27 cellular contexts compared by ENCODE assay signal in genomic region chr20:22232923-22233322, GRCh38.
"Had no signal": no experiment of that assay in that cellular context is flagged by ENCODE, and none has a peak within 500 bp of the region (broad histone marks: within the 10 kb centered on the region; RNA-seq: fewer than 3 reads in every experiment).

No MANE protein-coding gene starts in this region.

- H3K4me3 ChIP-seq: breast epithelium, heart left ventricle, pancreas, prostate gland, skin epidermis, thoracic aorta, uterus had no signal

- DNase-seq: activated CD4-positive, alpha-beta memory T cell treated with anti-CD3 and anti-CD28 coated beads, Interleukin-2, amount 10 ng/mL, durations not matched to agents 7 days and 5 days; activated CD4-positive, alpha-beta T cell treated with anti-CD3 and anti-CD28 coated beads for 1 hour; activated CD4-positive, alpha-beta T cell treated with anti-CD3 and anti-CD28 coated beads, Interleukin-2, amount 10 ng/mL, durations not matched to agents 7 days and 5 days; activated naive CD8-positive, alpha-beta T cell treated with anti-CD3 and anti-CD28 coated beads, Interleukin-2, amount 50 U/mL, for 24 hours; activated T-cell treated with anti-CD3 and anti-CD28 coated beads, Interleukin-2, amount 50 U/mL, for 4 hours; central memory CD4-positive, alpha-beta T cell; foreskin keratinocyte; heart left ventricle; hypothalamus; naive B cell; nucleus accumbens; pancreas; retina; stimulated activated CD4-positive, alpha-beta T cell treated with anti-CD3 and anti-CD28 coated beads, Interleukin-4, amount 100 ng/mL, for 24 hours; T-helper 9 cell; trophoblast cell; uterus had no signal

- ATAC-seq: activated naive CD8-positive, alpha-beta T cell treated with anti-CD3 and anti-CD28 coated beads, Interleukin-2, amount 50 U/mL, for 24 hours; activated T-cell treated with anti-CD3 and anti-CD28 coated beads, Interleukin-2, amount 50 U/mL, for 4 hours; foreskin keratinocyte; heart left ventricle; pancreas; sciatic nerve; stimulated activated effector memory CD8-positive, alpha-beta T cell treated with anti-CD3 and anti-CD28 coated beads, Interleukin-12 subunit alpha, Interleukin-12 subunit beta, amount 100 ng/mL, for 72 hours had no signal

- H3K27ac ChIP-seq: breast epithelium, foreskin keratinocyte, heart left ventricle, pancreas, prostate gland, skin epidermis, thoracic aorta, uterus had no signal

- H3K27me3 Mint-ChIP-seq: activated CD4-positive, alpha-beta memory T cell treated with anti-CD3 and anti-CD28 coated beads, Interleukin-2, amount 10 ng/mL, durations not matched to agents 7 days and 5 days; activated CD4-positive, alpha-beta T cell treated with anti-CD3 and anti-CD28 coated beads, Interleukin-2, amount 10 ng/mL, durations not matched to agents 7 days and 5 days; activated naive CD4-positive, alpha-beta T cell treated with anti-CD3 and anti-CD28 coated beads, Interleukin-2, amount 50 U/mL, for 24 hours; activated naive CD8-positive, alpha-beta T cell treated with anti-CD3 and anti-CD28 coated beads, Interleukin-2, amount 50 U/mL, for 24 hours; stimulated activated naive CD8-positive, alpha-beta T cell treated with anti-CD3 and anti-CD28 coated beads, Interleukin-15, Interleukin-2, amounts not matched to agents 100 ng/mL and 50 ng/mL, for 24 hours had no signal

- H3K4me1 Mint-ChIP-seq: activated CD4-positive, alpha-beta memory T cell treated with anti-CD3 and anti-CD28 coated beads, Interleukin-2, amount 10 ng/mL, durations not matched to agents 7 days and 5 days; activated CD4-positive, alpha-beta T cell treated with anti-CD3 and anti-CD28 coated beads, Interleukin-2, amount 10 ng/mL, durations not matched to agents 7 days and 5 days; activated naive CD4-positive, alpha-beta T cell treated with anti-CD3 and anti-CD28 coated beads, Interleukin-2, amount 50 U/mL, for 24 hours; activated naive CD8-positive, alpha-beta T cell treated with anti-CD3 and anti-CD28 coated beads, Interleukin-2, amount 50 U/mL, for 24 hours; mesothelial cell of epicardium; naive B cell; stimulated activated effector memory CD8-positive, alpha-beta T cell treated with anti-CD3 and anti-CD28 coated beads, Interleukin-12 subunit alpha, Interleukin-12 subunit beta, amount 100 ng/mL, for 72 hours had no signal

- H3K9me3 ChIP-seq: breast epithelium, heart left ventricle, pancreas, prostate gland, thoracic aorta, uterus had no signal

- H3K4me1 ChIP-seq: breast epithelium, foreskin keratinocyte, heart left ventricle, pancreas, prostate gland, uterus had no signal

- H3K4me3 Mint-ChIP-seq: activated CD4-positive, alpha-beta memory T cell treated with anti-CD3 and anti-CD28 coated beads, Interleukin-2, amount 10 ng/mL, durations not matched to agents 7 days and 5 days; activated CD4-positive, alpha-beta T cell treated with anti-CD3 and anti-CD28 coated beads, Interleukin-2, amount 10 ng/mL, durations not matched to agents 7 days and 5 days; activated naive CD4-positive, alpha-beta T cell treated with anti-CD3 and anti-CD28 coated beads, Interleukin-2, amount 50 U/mL, for 24 hours; activated naive CD8-positive, alpha-beta T cell treated with anti-CD3 and anti-CD28 coated beads, Interleukin-2, amount 50 U/mL, for 24 hours; activated T-cell treated with anti-CD3 and anti-CD28 coated beads, Interleukin-2, amount 50 U/mL, for 4 hours; mesothelial cell of epicardium; stimulated activated effector memory CD8-positive, alpha-beta T cell treated with anti-CD3 and anti-CD28 coated beads, Interleukin-12 subunit alpha, Interleukin-12 subunit beta, amount 100 ng/mL, for 72 hours; stimulated activated naive CD8-positive, alpha-beta T cell treated with anti-CD3 and anti-CD28 coated beads, Interleukin-15, Interleukin-2, amounts not matched to agents 100 ng/mL and 50 ng/mL, for 24 hours had no signal

- H3K36me3 ChIP-seq: breast epithelium, heart left ventricle, pancreas, prostate gland, thoracic aorta, uterus had no signal

- H3K9me3 Mint-ChIP-seq: activated CD4-positive, alpha-beta T cell treated with anti-CD3 and anti-CD28 coated beads, Interleukin-2, amount 10 ng/mL, durations not matched to agents 7 days and 5 days; activated naive CD8-positive, alpha-beta T cell treated with anti-CD3 and anti-CD28 coated beads, Interleukin-2, amount 50 U/mL, for 24 hours; activated T-cell treated with anti-CD3 and anti-CD28 coated beads, Interleukin-2, amount 50 U/mL, for 4 hours; mesothelial cell of epicardium; stimulated activated naive CD8-positive, alpha-beta T cell treated with anti-CD3 and anti-CD28 coated beads, Interleukin-15, Interleukin-2, amounts not matched to agents 100 ng/mL and 50 ng/mL, for 24 hours had no signal

- H3K36me3 Mint-ChIP-seq: activated naive CD4-positive, alpha-beta T cell treated with anti-CD3 and anti-CD28 coated beads, Interleukin-2, amount 50 U/mL, for 24 hours; mesothelial cell of epicardium; naive B cell; stimulated activated effector memory CD8-positive, alpha-beta T cell treated with anti-CD3 and anti-CD28 coated beads, Interleukin-12 subunit alpha, Interleukin-12 subunit beta, amount 100 ng/mL, for 72 hours had no signal

- H3K27ac Mint-ChIP-seq: activated CD4-positive, alpha-beta memory T cell treated with anti-CD3 and anti-CD28 coated beads, Interleukin-2, amount 10 ng/mL, durations not matched to agents 7 days and 5 days; activated CD4-positive, alpha-beta T cell treated with anti-CD3 and anti-CD28 coated beads, Interleukin-2, amount 10 ng/mL, durations not matched to agents 7 days and 5 days; activated naive CD4-positive, alpha-beta T cell treated with anti-CD3 and anti-CD28 coated beads, Interleukin-2, amount 50 U/mL, for 24 hours; activated naive CD8-positive, alpha-beta T cell treated with anti-CD3 and anti-CD28 coated beads, Interleukin-2, amount 50 U/mL, for 24 hours; activated T-helper 2 cell treated with anti-CD3 and anti-CD28 coated beads, Interferon-gamma antibody, Interleukin-2, Interleukin-4, amounts not matched to agents 10 μg/mL and 5 μg/mL and 100 μg/mL, durations not matched to agents 14 hours and 24 hours and 36 hours; mesothelial cell of epicardium; stimulated activated effector memory CD8-positive, alpha-beta T cell treated with anti-CD3 and anti-CD28 coated beads, Interleukin-12 subunit alpha, Interleukin-12 subunit beta, amount 100 ng/mL, for 72 hours; stimulated activated naive CD8-positive, alpha-beta T cell treated with anti-CD3 and anti-CD28 coated beads, Interleukin-15, Interleukin-2, amounts not matched to agents 100 ng/mL and 50 ng/mL, for 24 hours had no signal
